8 cellular contexts compared by ENCODE assay signal in the genomic region with DNA sequence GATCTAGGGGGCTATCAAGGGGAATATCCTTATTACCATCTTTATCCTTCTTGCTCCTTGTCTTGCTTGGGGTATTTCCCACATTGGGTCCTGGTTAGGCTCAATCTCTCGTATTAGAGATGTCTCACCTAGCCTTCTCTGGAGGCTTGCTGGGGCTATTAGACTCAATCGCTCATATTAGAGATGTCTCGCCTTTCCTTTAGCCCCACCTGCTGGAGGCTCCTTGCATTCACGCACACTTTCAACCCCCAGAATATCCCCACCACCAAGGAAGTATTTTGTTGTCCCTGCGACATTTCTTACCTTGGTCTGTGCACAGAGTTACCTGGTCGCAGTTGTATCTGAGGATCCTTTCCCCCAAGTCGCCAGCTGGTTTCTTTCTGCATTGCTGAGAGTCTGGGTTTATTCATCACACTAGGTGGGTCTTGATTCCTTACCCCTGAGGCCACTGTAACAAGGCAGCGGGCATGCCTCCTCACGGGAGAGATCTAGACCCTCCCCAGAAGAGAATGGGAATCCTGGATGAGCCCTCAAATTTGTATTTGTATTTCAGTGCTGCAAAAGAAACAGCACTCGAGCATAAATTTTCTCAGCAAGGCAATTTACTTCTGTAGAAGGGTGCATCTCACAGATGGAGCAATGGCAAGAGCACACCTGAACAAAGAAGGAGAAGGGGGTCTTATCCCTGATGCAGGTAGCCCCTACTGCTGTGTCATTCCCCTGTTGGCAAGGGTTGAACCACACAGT. TPM values are rescaled to one million over a fixed set of nuclear protein-coding genes. Genes with fewer than 3 reads are reported as not detected.
DNase-seq lines count a peak whose midpoint lies in the region; ATAC-seq and TF ChIP-seq lines count a peak whose summit lies in the region.

No MANE protein-coding gene starts in this region.

- no peak overlapping the region for H3K9ac ChIP-seq in NT2/D1 (ENCODE audit: insufficient read length, low read depth)

- TF ChIP-seq CTCF in chondrocyte (IDR thresholded peaks at IDR 0.05) (peak; percentile 79), neural crest cell (conservative IDR thresholded peaks at IDR 0.05) (peak; percentile 62)

- H3K9me3 Mint-ChIP-seq in chondrocyte (ENCODE audit: low read depth) (no peaks in the 10 kb centered on the region), neural crest cell (peaks cover 2% of the 10 kb centered on the region)
- peaks cover 0 to 4% (median 0%) of the 10 kb centered on the region in 5 donors for H3K9me3 Mint-ChIP-seq in CD8-positive, alpha-beta memory T cell

- H3K4me3 Mint-ChIP-seq in chondrocyte (ENCODE audit: unreplicated experiment) (no peak overlapping the region), neural crest cell (no peak overlapping the region)
- no peak overlapping the region for H3K4me3 Mint-ChIP-seq in CD8-positive, alpha-beta memory T cell

- H3K27ac ChIP-seq in CD8-positive, alpha-beta memory T cell (ENCODE audit: low read depth, low read length): no peak overlapping the region

- H3K36me3 Mint-ChIP-seq in chondrocyte (ENCODE audit: low read depth): no peaks in the 10 kb centered on the region
- peaks cover 2% of the 10 kb centered on the region for H3K36me3 Mint-ChIP-seq in neural crest cell (ENCODE audit: low read depth)
- H3K36me3 Mint-ChIP-seq in CD8-positive, alpha-beta memory T cell: peaks cover 0 to 6% (median 0%) of the 10 kb centered on the region in 3 donors

- peak; percentile 23 for DNase-seq in activated naive CD4-positive, alpha-beta T cell treated with Interleukin-2 at 50 U/mL for 16 hours
- DNase-seq in activated naive CD4-positive, alpha-beta T cell treated with anti-CD3 and anti-CD28 coated beads, Interleukin-2, amount 50 U/mL, for 16 hours: no peak
- DNase-seq in NT2/D1 (ENCODE audit: low read depth, low spot score): peak; percentile 25
- no peak for DNase-seq in chondrocyte (ENCODE audit: low spot score)
- DNase-seq in neural crest cell (ENCODE audit: low read depth, low spot score): peak; percentile 65
- DNase-seq in CD8-positive, alpha-beta memory T cell: no peak
- no peak for DNase-seq in ureter (ENCODE audit: low spot score)

- H3K27ac Mint-ChIP-seq in chondrocyte (ENCODE audit: unreplicated experiment) (no peak overlapping the region), neural crest cell (ENCODE audit: unreplicated experiment) (no peak overlapping the region)
- H3K27ac Mint-ChIP-seq in CD8-positive, alpha-beta memory T cell: no peak overlapping the region

- POLR2A ChIA-PET in CD8-positive, alpha-beta memory T cell (lab: Charles Lee): no interaction called here

- peaks cover 13% of the 10 kb centered on the region for H3K27me3 Mint-ChIP-seq in chondrocyte (ENCODE audit: low read depth)
- peaks cover 5% of the 10 kb centered on the region for H3K27me3 Mint-ChIP-seq in neural crest cell (ENCODE audit: low read depth)
- peaks cover 4 to 18% of the 10 kb centered on the region in 2 donors for H3K27me3 Mint-ChIP-seq in CD8-positive, alpha-beta memory T cell

- H3K36me3 ChIP-seq in NT2/D1 (ENCODE audit: insufficient read depth, insufficient read length, low read length): peaks cover 3% of the 10 kb centered on the region
- H3K36me3 ChIP-seq in CD8-positive, alpha-beta memory T cell (ENCODE audit: insufficient read depth, low read length): no peaks in the 10 kb centered on the region

- peaks cover 17% of the 10 kb centered on the region; the same call in 1 of the 2 replicates for H3K9me3 ChIP-seq in NT2/D1 (ENCODE audit: insufficient read depth, low read length)
- H3K9me3 ChIP-seq in CD8-positive, alpha-beta memory T cell (ENCODE audit: low read length): no peaks in the 10 kb centered on the region

- CTCF ChIA-PET in CD8-positive, alpha-beta memory T cell (lab: Charles Lee): no interaction called here

- ATAC-seq in GM18907 (IDR thresholded peaks at IDR 0.05; ENCODE audit: unreplicated experiment): no peak

- H3K27me3 ChIP-seq in NT2/D1 (ENCODE audit: insufficient read depth, insufficient read length): no peaks in the 10 kb centered on the region
- H3K27me3 ChIP-seq in CD8-positive, alpha-beta memory T cell (ENCODE audit: insufficient read depth, low read length, poor library complexity, severe bottlenecking): no peaks in the 10 kb centered on the region

- H3K4me1 ChIP-seq in NT2/D1 (ENCODE audit: insufficient read depth, insufficient read length): no peaks in the 10 kb centered on the region
- H3K4me1 ChIP-seq in CD8-positive, alpha-beta memory T cell (ENCODE audit: insufficient read depth, low read length): no peaks in the 10 kb centered on the region

- H3K4me3 ChIP-seq in NT2/D1 (ENCODE audit: insufficient read length, low read depth): no peak overlapping the region
- H3K4me3 ChIP-seq in CD8-positive, alpha-beta memory T cell (ENCODE audit: low read length): no peak overlapping the region

- peaks cover 5% of the 10 kb centered on the region for H3K4me1 Mint-ChIP-seq in chondrocyte (ENCODE audit: low read depth)
- peaks cover 11% of the 10 kb centered on the region for H3K4me1 Mint-ChIP-seq in neural crest cell
- peaks cover 0 to 2% (median 0%) of the 10 kb centered on the region in 3 donors for H3K4me1 Mint-ChIP-seq in CD8-positive, alpha-beta memory T cell

RNA-seq across cellular contexts. Expression of gene HYLS1, which starts 15.9 kb away (rescaled TPM):
- total RNA-seq in chondrocyte: 4.3 to 4.7 TPM (median 4.5 TPM) in 3 replicates
- 7.1 and 7.7 TPM in 2 replicates for total RNA-seq in neural crest cell
- total RNA-seq in CD8-positive, alpha-beta memory T cell: 1 to 10 TPM; 7.3 to 8.1 TPM
- 6.9 TPM for polyA plus RNA-seq in CD8-positive, alpha-beta memory T cell
- total RNA-seq in ureter: 2.7 TPM

RNA-seq across cellular contexts. Expression of gene PUS3, which starts 31.4 kb away (rescaled TPM):
- total RNA-seq in chondrocyte (7.7 to 10.0 TPM (median 8.4 TPM) in 3 replicates), neural crest cell (14.9 and 17.4 TPM in 2 replicates), ureter (14.8 TPM)
- total RNA-seq in CD8-positive, alpha-beta memory T cell: 10 to 100 TPM; 16.5 to 19.2 TPM
- 17.5 TPM for polyA plus RNA-seq in CD8-positive, alpha-beta memory T cell

RNA-seq across cellular contexts. Expression of gene DDX25, which starts 32.7 kb away (rescaled TPM):
- total RNA-seq in chondrocyte (not detected in 3 replicates), neural crest cell (1.4 and 2.3 TPM in 2 replicates), ureter (not detected)
- total RNA-seq in CD8-positive, alpha-beta memory T cell: under 1 TPM in 1 of 2 experiments, not detected in 1; 0.46 TPM
- polyA plus RNA-seq in CD8-positive, alpha-beta memory T cell: not detected

RNA-seq across cellular contexts. Expression of gene PATE4, which starts 38.4 kb away (rescaled TPM):
- total RNA-seq in chondrocyte (not detected in 3 replicates), neural crest cell (not detected in 2 replicates), ureter (not detected)
- total RNA-seq in CD8-positive, alpha-beta memory T cell: not detected
- polyA plus RNA-seq in CD8-positive, alpha-beta memory T cell: not detected

Comparison
In these comparisons a context has a peak if more than half of its experiments do, and no peak if none do; other contexts are left out.
1. DNase-seq: peak in activated naive CD4-positive, alpha-beta T cell treated with Interleukin-2 at 50 U/mL for 16 hours (single experiment), NT2/D1 (single experiment) and neural crest cell (single experiment); none in activated naive CD4-positive, alpha-beta T cell treated with anti-CD3 and anti-CD28 coated beads, Interleukin-2, amount 50 U/mL, for 16 hours (single experiment), chondrocyte (single experiment), CD8-positive, alpha-beta memory T cell (0 of 5) and ureter (single experiment).